1 cellular context compared by ENCODE assay signal in genomic region chr17:7064248-7064647, GRCh38.
TF ChIP-seq lines count a peak whose summit lies in the region.

No MANE protein-coding gene starts in this region.

TF ChIP-seq in A549, 52 proteins besides CTCF, POLR2A, EP300 and RAD21:
- TF ChIP-seq MYC (IDR thresholded peaks at IDR 0.05; ENCODE audit: borderline replicate concordance, low read length) (no peak), HMGXB4 (CRISPR knock-in tag; IDR thresholded peaks at IDR 0.05; ENCODE audit: borderline replicate concordance) (no peak), ZNF302 (CRISPR knock-in tag; IDR thresholded peaks at IDR 0.05) (no peak), GATA3 (IDR thresholded peaks at IDR 0.05; ENCODE audit: borderline replicate concordance) (no peak), HOXB13 (CRISPR knock-in tag; IDR thresholded peaks at IDR 0.05; ENCODE audit: low read depth) (no peak), TP53 (CRISPR knock-in tag; IDR thresholded peaks at IDR 0.05) (no peak), MAX (IDR thresholded peaks at IDR 0.05) (no peak), FOSL2 (IDR thresholded peaks at IDR 0.05) (no peak), FOSL2 (CRISPR knock-in tag; IDR thresholded peaks at IDR 0.05) (no peak), ELK1 (IDR thresholded peaks at IDR 0.05; ENCODE audit: low read depth, low read length) (no peak), HES2 (IDR thresholded peaks at IDR 0.05) (no peak), FOSB (CRISPR knock-in tag; IDR thresholded peaks at IDR 0.05) (no peak), TFCP2L1 (CRISPR knock-in tag; IDR thresholded peaks at IDR 0.05) (no peak), KDM1A (IDR thresholded peaks at IDR 0.05; ENCODE audit: low read depth) (no peak)
